ENCODE assay signal across 32 cellular contexts in the genomic region with DNA sequence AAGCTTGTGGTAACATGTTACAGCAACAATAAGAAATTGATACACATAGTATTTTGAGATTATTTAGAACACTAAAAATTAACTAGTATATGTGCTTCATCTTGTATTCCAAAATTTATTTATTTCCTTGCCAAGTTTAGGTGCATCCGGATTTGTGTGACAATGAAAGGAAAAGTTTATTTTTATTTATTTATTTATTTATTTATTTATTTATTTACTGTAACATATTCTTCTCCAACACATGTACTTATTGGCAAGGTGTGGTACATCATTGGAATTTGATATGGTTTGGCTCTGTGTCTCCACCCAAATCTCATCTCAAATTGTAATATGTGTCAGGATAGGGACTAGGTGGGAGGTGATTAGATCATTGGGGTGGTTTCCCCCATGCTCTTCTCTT.
DNase-seq lines count a peak whose midpoint lies in the region; ATAC-seq, FAIRE-seq and TF ChIP-seq lines count a peak whose summit lies in the region.
"Had no signal": no experiment of that assay in that cellular context is flagged by ENCODE, and none has a peak within 500 bp of the region (broad histone marks: within the 10 kb centered on the region; RNA-seq: fewer than 3 reads in every experiment).

No MANE protein-coding gene starts in this region.

- no peaks in the 10 kb centered on the region for H3K27me3 Mint-ChIP-seq in activated naive CD4-positive, alpha-beta T cell treated with anti-CD3 and anti-CD28 coated beads for 36 hours (ENCODE audit: low read depth)
- H3K27me3 Mint-ChIP-seq: B cell; CD4-positive, alpha-beta memory T cell; CD4-positive, alpha-beta T cell; CD4-positive, CD25-positive, alpha-beta regulatory T cell; CD8-positive, alpha-beta memory T cell had no signal

- no peaks in the 10 kb centered on the region for H3K4me1 ChIP-seq in A549
- no peaks in the 10 kb centered on the region for H3K4me1 ChIP-seq in HEK293 (ENCODE audit: control insufficient read depth, insufficient read depth, low read length)
- H3K4me1 ChIP-seq: BE2C; BLaER1; BLaER1 treated with 17β-estradiol and CSF1 and Interleukin-3, amounts not matched to agents 10 nM and 100 nM; Caco-2 had no signal

- no peaks in the 10 kb centered on the region for H3K36me3 ChIP-seq in HEK293 (ENCODE audit: control insufficient read depth in 2 of 2, insufficient read depth in 1 of 2, low read length in 2 of 2)
- H3K36me3 ChIP-seq: BE2C; BLaER1; BLaER1 treated with 17β-estradiol and CSF1 and Interleukin-3, amounts not matched to agents 10 nM and 100 nM had no signal

- POLR2A ChIA-PET in A549 (lab: Yijun Ruan, JAX) = no interaction called here
- POLR2A ChIA-PET in HEK293 (lab: Yijun Ruan, JAX) = no interaction called here

- H3K27ac ChIP-seq in A549 = no peak overlapping the region
- H3K27ac ChIP-seq in HEK293 (ENCODE audit: extremely low read depth, low read depth, low read length) = no peak overlapping the region
- H3K27ac ChIP-seq: 22Rv1; BLaER1; BLaER1 treated with 17β-estradiol and CSF1 and Interleukin-3, amounts not matched to agents 10 nM and 100 nM; C4-2B had no signal

- intact Hi-C loops in activated naive CD4-positive, alpha-beta T cell treated with anti-CD3 and anti-CD28 coated beads for 36 hours (cut with micrococcal nuclease) = no loop called here

- peaks cover 4% of the 10 kb centered on the region for H3K9me3 Mint-ChIP-seq in activated naive CD4-positive, alpha-beta T cell treated with anti-CD3 and anti-CD28 coated beads for 36 hours

- TF ChIP-seq RAD21 in A549 (conservative IDR thresholded peaks at IDR 0.05 in 1 of 2, IDR thresholded peaks at IDR 0.05 in 1 of 2) = no peak

- DNase-seq in A549 (ENCODE audit: low read depth in 1 of 2, low spot score in 1 of 2) = no peak
- no peak for DNase-seq in activated naive CD4-positive, alpha-beta T cell treated with anti-CD3 and anti-CD28 coated beads for 36 hours
- DNase-seq in occipital lobe (lab: John Stamatoyannopoulos, UW) = no peak
- DNase-seq: 8988T; ACHN; AML-193; BE2C; C1 segment of cervical spinal cord; Caco-2; Calu3; CD4-positive, alpha-beta memory T cell; CD4-positive, alpha-beta T cell; CD4-positive, CD25-positive, alpha-beta regulatory T cell; CD8-positive, alpha-beta memory T cell; CD8-positive, alpha-beta T cell; COR-L47; DMS 273 treated with DMSO at 0.1 percent for 48 hours; DMS153; DMS53; DMS79; DMS79 treated with DMSO at 0.1 percent for 48 hours; DND-41; EL had no signal

- TF ChIP-seq EP300 in A549 (IDR thresholded peaks at IDR 0.05) = no peak

- no peak for ATAC-seq in A549
- ATAC-seq: CD8-positive, alpha-beta T cell had no signal

- no peaks in the 10 kb centered on the region for H3K4me1 Mint-ChIP-seq in activated naive CD4-positive, alpha-beta T cell treated with anti-CD3 and anti-CD28 coated beads for 36 hours (ENCODE audit: low read depth)
- H3K4me1 Mint-ChIP-seq: B cell; CD14-positive monocyte; CD4-positive, alpha-beta memory T cell; CD4-positive, CD25-positive, alpha-beta regulatory T cell; CD8-positive, alpha-beta memory T cell had no signal

- H3K36me3 Mint-ChIP-seq in activated naive CD4-positive, alpha-beta T cell treated with anti-CD3 and anti-CD28 coated beads for 36 hours (ENCODE audit: low read depth) = no peaks in the 10 kb centered on the region
- H3K36me3 Mint-ChIP-seq: CD14-positive monocyte; CD4-positive, alpha-beta memory T cell; CD4-positive, CD25-positive, alpha-beta regulatory T cell; CD8-positive, alpha-beta memory T cell; CD8-positive, alpha-beta T cell had no signal

- no peak for TF ChIP-seq CTCF in A549 (IDR thresholded peaks at IDR 0.05)
- TF ChIP-seq CTCF in HEK293 (tag by site-specific recombination; IDR thresholded peaks at IDR 0.05) = no peak

- no peak for FAIRE-seq in A549 (lab: Jason Lieb, UNC)
- FAIRE-seq: A204.1, D721Med had no signal

- CTCF ChIA-PET in A549 (lab: Yijun Ruan, JAX) (no interaction called here), HEK293 (lab: Yijun Ruan, JAX) (no interaction called here)
- CTCF ChIA-PET in activated naive CD4-positive, alpha-beta T cell treated with anti-CD3 and anti-CD28 coated beads for 36 hours (lab: Charles Lee) = no interaction called here

- H3K4me3 ChIP-seq in A549 (no peak overlapping the region), HEK293 (ENCODE audit: low read depth, low read length) (no peak overlapping the region)
- H3K4me3 ChIP-seq: BLaER1; BLaER1 treated with 17β-estradiol and CSF1 and Interleukin-3, amounts not matched to agents 10 nM and 100 nM had no signal

- no peak for TF ChIP-seq POLR2A in A549 (IDR thresholded peaks at IDR 0.05; ENCODE audit: low read length)

- H3K27ac Mint-ChIP-seq in activated naive CD4-positive, alpha-beta T cell treated with anti-CD3 and anti-CD28 coated beads for 36 hours = no peak overlapping the region
- H3K27ac Mint-ChIP-seq: B cell; CD14-positive monocyte; CD4-positive, alpha-beta memory T cell; CD4-positive, alpha-beta T cell; CD4-positive, CD25-positive, alpha-beta regulatory T cell; CD8-positive, alpha-beta memory T cell; CD8-positive, alpha-beta T cell had no signal

- no peak overlapping the region for H3K4me2 ChIP-seq in A549
- H3K4me2 ChIP-seq: BLaER1; BLaER1 treated with 17β-estradiol and CSF1 and Interleukin-3, amounts not matched to agents 10 nM and 100 nM had no signal

- H3K9me3 ChIP-seq in A549 (no peaks in the 10 kb centered on the region), HEK293 (ENCODE audit: control insufficient read depth, insufficient read depth, low read depth, low read length) (no peaks in the 10 kb centered on the region)
- H3K9me3 ChIP-seq: BE2C; BLaER1; BLaER1 treated with 17β-estradiol and CSF1 and Interleukin-3, amounts not matched to agents 10 nM and 100 nM; Caco-2 had no signal

- 16% methylated on average over 1 of the region's 1 CpG for WGBS in A549 (ENCODE audit: missing lambda C conversion rate)

- H3K4me3 Mint-ChIP-seq in activated naive CD4-positive, alpha-beta T cell treated with anti-CD3 and anti-CD28 coated beads for 36 hours = no peak overlapping the region
- H3K4me3 Mint-ChIP-seq: B cell; CD14-positive monocyte; CD4-positive, alpha-beta memory T cell; CD4-positive, alpha-beta T cell; CD4-positive, CD25-positive, alpha-beta regulatory T cell; CD8-positive, alpha-beta memory T cell; CD8-positive, alpha-beta T cell had no signal

TF ChIP-seq in A549, 52 proteins besides CTCF, POLR2A, EP300 and RAD21:
- TF ChIP-seq EHMT2 (IDR thresholded peaks at IDR 0.05; ENCODE audit: low read depth) (no peak), ZC3H11A (IDR thresholded peaks at IDR 0.05) (peak; percentile 21; the same call in 1 of the 2 replicates)

TF ChIP-seq in HEK293, 187 proteins besides CTCF, POLR2A, EP300 and RAD21 (continues in another document):
- TF ChIP-seq YY1 (tag by site-specific recombination; IDR thresholded peaks at IDR 0.05) (no peak), ZNF140 (tag by site-specific recombination; IDR thresholded peaks at IDR 0.05) (0 out of 2 replicates have a peak, but pooled peaks have one; percentile 11), ZNF394 (tag by site-specific recombination; IDR thresholded peaks at IDR 0.05; ENCODE audit: borderline replicate concordance) (peak; percentile 65; the same call in 1 of the 2 replicates)
- TF ChIP-seq, protein P1, sequence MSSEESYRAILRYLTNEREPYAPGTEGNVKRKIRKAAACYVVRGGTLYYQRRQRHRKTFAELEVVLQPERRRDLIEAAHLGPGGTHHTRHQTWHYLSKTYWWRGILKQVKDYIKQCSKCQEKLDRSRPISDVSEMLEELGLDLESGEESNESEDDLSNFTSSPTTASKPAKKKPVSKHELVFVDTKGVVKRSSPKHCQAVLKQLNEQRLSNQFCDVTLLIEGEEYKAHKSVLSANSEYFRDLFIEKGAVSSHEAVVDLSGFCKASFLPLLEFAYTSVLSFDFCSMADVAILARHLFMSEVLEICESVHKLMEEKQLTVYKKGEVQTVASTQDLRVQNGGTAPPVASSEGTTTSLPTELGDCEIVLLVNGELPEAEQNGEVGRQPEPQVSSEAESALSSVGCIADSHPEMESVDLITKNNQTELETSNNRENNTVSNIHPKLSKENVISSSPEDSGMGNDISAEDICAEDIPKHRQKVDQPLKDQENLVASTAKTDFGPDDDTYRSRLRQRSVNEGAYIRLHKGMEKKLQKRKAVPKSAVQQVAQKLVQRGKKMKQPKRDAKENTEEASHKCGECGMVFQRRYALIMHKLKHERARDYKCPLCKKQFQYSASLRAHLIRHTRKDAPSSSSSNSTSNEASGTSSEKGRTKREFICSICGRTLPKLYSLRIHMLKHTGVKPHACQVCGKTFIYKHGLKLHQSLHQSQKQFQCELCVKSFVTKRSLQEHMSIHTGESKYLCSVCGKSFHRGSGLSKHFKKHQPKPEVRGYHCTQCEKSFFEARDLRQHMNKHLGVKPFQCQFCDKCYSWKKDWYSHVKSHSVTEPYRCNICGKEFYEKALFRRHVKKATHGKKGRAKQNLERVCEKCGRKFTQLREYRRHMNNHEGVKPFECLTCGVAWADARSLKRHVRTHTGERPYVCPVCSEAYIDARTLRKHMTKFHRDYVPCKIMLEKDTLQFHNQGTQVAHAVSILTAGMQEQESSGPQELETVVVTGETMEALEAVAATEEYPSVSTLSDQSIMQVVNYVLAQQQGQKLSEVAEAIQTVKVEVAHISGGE (tag by site-specific recombination; conservative IDR thresholded peaks at IDR 0.05; ENCODE audit: low read depth) = peak; percentile 38; the same call in 1 of the 2 replicates
